ENCODE assay signal across 8 cellular contexts in genomic region chr12:16385779-16386646, GRCh38. TPM values are rescaled to one million over a fixed set of nuclear protein-coding genes. Genes with fewer than 3 reads are reported as not detected.
DNase-seq lines count a peak whose midpoint lies in the region; ATAC-seq, FAIRE-seq and TF ChIP-seq lines count a peak whose summit lies in the region.

No MANE protein-coding gene starts in this region.

- peak; percentile 27 for FAIRE-seq in kidney (lab: Jason Lieb, UNC)

- DNase-seq in GM12865 (ENCODE audit: low read depth) (peak; percentile 10), NCI-H1930 (lab: John Stamatoyannopoulos, UW) (peak; percentile 26 to 33), body of pancreas (peak; percentile 54 to 70 (median 60)), kidney (no peak), upper lobe of left lung (peak in 1 of 2 donors; percentile 36)
- DNase-seq in CD8-positive, alpha-beta T cell: no peak

- no peak for TF ChIP-seq EP300 in upper lobe of left lung (IDR thresholded peaks at IDR 0.05)

- CTCF ChIA-PET in CD8-positive, alpha-beta T cell (lab: Charles Lee): no interaction called here

- 14% methylated on average over 13 of the region's 13 CpGs for WGBS in body of pancreas, 2 donors
- WGBS in upper lobe of left lung, 2 donors: 36 to 51% methylated on average over 13 of the region's 13 CpGs

- POLR2A ChIA-PET in CD8-positive, alpha-beta T cell (lab: Charles Lee): no interaction called here

- H3K4me1 ChIP-seq in body of pancreas (peaks cover 10% of the 10 kb centered on the region), kidney (ENCODE audit: control insufficient read depth in 1 of 2, insufficient read depth in 1 of 2, low read depth in 1 of 2, low read length in 2 of 2) (no peaks in the 10 kb centered on the region), upper lobe of left lung (no peaks in the 10 kb centered on the region)
- no peaks in the 10 kb centered on the region for H3K4me1 ChIP-seq in CD8-positive, alpha-beta T cell (ENCODE audit: insufficient read depth, low read length)

- H3K4me3 Mint-ChIP-seq in CD8-positive, alpha-beta T cell: no peak overlapping the region

- H3K36me3 ChIP-seq in body of pancreas (replicated peaks in 1 of 2; ENCODE audit: insufficient read depth in 1 of 2, low read depth in 2 of 2) (no peaks in the 10 kb centered on the region), kidney (ENCODE audit: control insufficient read depth in 1 of 2, insufficient read depth in 2 of 2, low read length in 2 of 2) (no peaks in the 10 kb centered on the region), upper lobe of left lung (no peaks in the 10 kb centered on the region)
- no peaks in the 10 kb centered on the region for H3K36me3 ChIP-seq in CD8-positive, alpha-beta T cell (ENCODE audit: insufficient read depth, low read length)

- no peak overlapping the region for H3K4me3 ChIP-seq in GM12865 (ENCODE audit: low read depth, low read length)
- H3K4me3 ChIP-seq in body of pancreas: no peak overlapping the region
- H3K4me3 ChIP-seq in kidney (ENCODE audit: low read length in 2 of 2): no peak overlapping the region
- H3K4me3 ChIP-seq in upper lobe of left lung: no peak overlapping the region
- no peak overlapping the region for H3K4me3 ChIP-seq in CD8-positive, alpha-beta T cell (ENCODE audit: low read depth, low read length)

- TF ChIP-seq POLR2A in body of pancreas (IDR thresholded peaks at IDR 0.05): no peak
- TF ChIP-seq POLR2A in upper lobe of left lung (IDR thresholded peaks at IDR 0.05): no peak

- H3K9me3 ChIP-seq in body of pancreas: no peaks in the 10 kb centered on the region
- no peaks in the 10 kb centered on the region for H3K9me3 ChIP-seq in kidney (ENCODE audit: control insufficient read depth in 1 of 2, low read length in 2 of 2)
- H3K9me3 ChIP-seq in upper lobe of left lung: no peaks in the 10 kb centered on the region
- H3K9me3 ChIP-seq in CD8-positive, alpha-beta T cell (ENCODE audit: low read length): no peaks in the 10 kb centered on the region

- H3K9ac ChIP-seq in kidney (ENCODE audit: low read length in 2 of 2): no peak overlapping the region

- H3K27me3 ChIP-seq in body of pancreas (no peaks in the 10 kb centered on the region), upper lobe of left lung (no peaks in the 10 kb centered on the region)
- H3K27me3 ChIP-seq in CD8-positive, alpha-beta T cell (ENCODE audit: insufficient read depth, low read length): no peaks in the 10 kb centered on the region

- TF ChIP-seq CTCF in GM12865 (IDR thresholded peaks at IDR 0.05; ENCODE audit: insufficient read depth, low read depth, low read length, missing control alignments): peak; percentile 20
- TF ChIP-seq CTCF in body of pancreas (IDR thresholded peaks at IDR 0.05): peak in 6 of 7 experiments; percentile 18 to 83 (median 66)
- TF ChIP-seq CTCF in kidney (IDR thresholded peaks at IDR 0.05; ENCODE audit: borderline replicate concordance, extremely low read depth, insufficient read depth): peak; percentile 48
- TF ChIP-seq CTCF in upper lobe of left lung (IDR thresholded peaks at IDR 0.05): peak in 4 of 6 experiments; percentile 17 to 52 (median 38)
- TF ChIP-seq CTCF in CD8-positive, alpha-beta T cell (IDR thresholded peaks at IDR 0.05): no peak

- H3K27ac Mint-ChIP-seq in CD8-positive, alpha-beta T cell: no peak overlapping the region

- H3K9me3 Mint-ChIP-seq in CD8-positive, alpha-beta T cell: peaks cover 6% of the 10 kb centered on the region

- no peaks in the 10 kb centered on the region for H3K4me1 Mint-ChIP-seq in CD8-positive, alpha-beta T cell (ENCODE audit: low read depth)

- ATAC-seq in body of pancreas (peak; percentile 93), upper lobe of left lung (ENCODE audit: low FRiP score in 2 of 2) (peak; percentile 65 to 87), HG03097 (IDR thresholded peaks at IDR 0.05; ENCODE audit: low FRiP score, unreplicated experiment) (no peak), GM19455 (IDR thresholded peaks at IDR 0.05; ENCODE audit: unreplicated experiment) (no peak)
- ATAC-seq in CD8-positive, alpha-beta T cell: no peak

- intact Hi-C loops in body of pancreas (cut with DNase I): no loop called here
- intact Hi-C loops in kidney (cut with DNase I): no loop called here
- intact Hi-C loops in CD8-positive, alpha-beta T cell (cut with DNase I, micrococcal nuclease): no loop called here

- H3K36me3 Mint-ChIP-seq in CD8-positive, alpha-beta T cell: no peaks in the 10 kb centered on the region

- peaks cover 3% of the 10 kb centered on the region for H3K27me3 Mint-ChIP-seq in CD8-positive, alpha-beta T cell (ENCODE audit: low read depth)

- H3K27ac ChIP-seq in body of pancreas (no peak overlapping the region), kidney (ENCODE audit: low read depth in 2 of 2, low read length in 2 of 2) (no peak overlapping the region), upper lobe of left lung (no peak overlapping the region)
- H3K27ac ChIP-seq in CD8-positive, alpha-beta T cell (ENCODE audit: low read depth, low read length): no peak overlapping the region

RNA-seq across cellular contexts. Expression of gene MGST1, which starts 38.6 kb away (rescaled TPM):
- total RNA-seq in body of pancreas: 100 to 1,000 TPM; 120 to 132 TPM
- 98.6 TPM for total RNA-seq in kidney
- 350 TPM for polyA plus RNA-seq in kidney (ENCODE audit: insufficient read depth, low read depth, low replicate concordance)
- 100 to 1,000 TPM; 195 to 566 (median 253) TPM for total RNA-seq in upper lobe of left lung
- not detected for total RNA-seq in CD8-positive, alpha-beta T cell

Comparison
In these comparisons a context has a peak if more than half of its experiments do, and no peak if none do; other contexts are left out.
1. DNase-seq: peak in GM12865 (single experiment), NCI-H1930 (2 of 2) and body of pancreas (4 of 4); none in kidney (single experiment) and CD8-positive, alpha-beta T cell (0 of 7).
2. ATAC-seq: peak in body of pancreas (single experiment) and upper lobe of left lung (2 of 2); none in HG03097 (single experiment), CD8-positive, alpha-beta T cell (single experiment) and GM19455 (single experiment).
3. RNA of gene MGST1, which starts 38.6 kb away (total RNA-seq): 195 to 566 TPM in upper lobe of left lung, 120 to 132 TPM in body of pancreas and 98.6 TPM in kidney (single experiment); not detected in CD8-positive, alpha-beta T cell; every median in the first group is over 10 times any median in the second.